11 cellular contexts compared by ENCODE assay signal in genomic region chr2:10045561-10046355, GRCh38. TPM values are rescaled to one million over a fixed set of nuclear protein-coding genes. Genes with fewer than 3 reads are reported as not detected.
A peak's percentile ranks its signal among the peaks of the same experiment; 100 is the strongest.
DNase-seq lines count a peak whose midpoint lies in the region; ATAC-seq and TF ChIP-seq lines count a peak whose summit lies in the region.
"Had no signal": no experiment of that assay in that cellular context is flagged by ENCODE, and none has a peak within 500 bp of the region (broad histone marks: within the 10 kb centered on the region; RNA-seq: fewer than 3 reads in every experiment).

No MANE protein-coding gene starts in this region.

- TF ChIP-seq EP300 in stomach (IDR thresholded peaks at IDR 0.05): no peak

- H3K36me3 ChIP-seq in ascending aorta (peaks cover 17 to 20% of the 10 kb centered on the region in 2 donors), stomach (peaks cover 24 to 46% (median 44%) of the 10 kb centered on the region in 4 donors)

- H3K27ac ChIP-seq in ascending aorta (peak overlapping the region; percentile 97), stomach (peak overlapping the region; percentile 13 to 99 (median 96))

- DNase-seq in DMS53 (lab: John Stamatoyannopoulos, UW): peak; percentile 21
- DNase-seq in DMS53 treated with DMSO at 0.1 percent for 48 hours (lab: John Stamatoyannopoulos, UW; ENCODE audit: unreplicated experiment): no peak
- DNase-seq in ascending aorta (ENCODE audit: low spot score in 2 of 2): no peak
- DNase-seq in left lobe of liver (ENCODE audit: low spot score): peak; percentile 91
- peak; percentile 70 for DNase-seq in stomach
- DNase-seq: foreskin fibroblast, NCI-H1694 had no signal

- peaks cover 6 to 36% of the 10 kb centered on the region in 2 donors for H3K4me1 ChIP-seq in ascending aorta
- peaks cover 61 to 85% (median 83%) of the 10 kb centered on the region in 4 donors for H3K4me1 ChIP-seq in stomach

- peak overlapping the region in 1 of 2 donors; percentile 65 for H3K4me3 ChIP-seq in ascending aorta
- peak overlapping the region; percentile 52 to 67 (median 58) for H3K4me3 ChIP-seq in stomach

- 46 to 69% (median 58%) methylated on average over 20 of the region's 20 CpGs for WGBS in stomach, 5 donors

- H3K27me3 ChIP-seq in ascending aorta (no peaks in the 10 kb centered on the region), stomach (no peaks in the 10 kb centered on the region)

- no peak for TF ChIP-seq CTCF in ascending aorta (IDR thresholded peaks at IDR 0.05)
- no peak for TF ChIP-seq CTCF in stomach (IDR thresholded peaks at IDR 0.05)

- ATAC-seq in left lobe of liver (peak; percentile 56), HG03565 (IDR thresholded peaks at IDR 0.05; ENCODE audit: unreplicated experiment) (no peak), GM21390 (IDR thresholded peaks at IDR 0.05; ENCODE audit: unreplicated experiment) (no peak), HG02970 (IDR thresholded peaks at IDR 0.05; ENCODE audit: low FRiP score, unreplicated experiment) (no peak)
- ATAC-seq: left lung had no signal

- intact Hi-C loops in ascending aorta (cut with DNase I): loop anchor here (10.0 kb wide), 2 partner anchors 259 to 411 kb away; partner anchors contain the start of genes HPCAL1 and YWHAQ
- intact Hi-C loops in stomach (cut with DNase I; ENCODE audit: low total_unique reads): loop anchor here (5.0 kb wide), 1 partner anchor 58 kb away; no protein-coding TSS in a partner anchor

- no peak for TF ChIP-seq POLR2A in stomach (IDR thresholded peaks at IDR 0.05)

- no peaks in the 10 kb centered on the region for H3K9me3 ChIP-seq in ascending aorta
- no peaks in the 10 kb centered on the region for H3K9me3 ChIP-seq in stomach
- H3K9me3 ChIP-seq: left lung had no signal

RNA-seq across cellular contexts. Expression of gene KLF11, which starts 2.4 kb away (rescaled TPM):
- total RNA-seq in ascending aorta (37.6 TPM), left lobe of liver (12.2 TPM), stomach (10 to 100 TPM in 3 of 5 donors, 1 to 10 TPM in 2; 4.1 to 21.6 (median 17.1) TPM)
- polyA plus RNA-seq in stomach: 10 to 100 TPM in 1 of 3 donors, 1 to 10 TPM in 2; 4.2 to 19.6 (median 7.0) TPM

RNA-seq across cellular contexts. Expression of gene CYS1, which starts 34.5 kb away (rescaled TPM):
- total RNA-seq in ascending aorta (13.8 TPM), left lobe of liver (0.65 TPM), stomach (10 to 100 TPM in 2 of 5 donors, 1 to 10 TPM in 2, not detected in 1; 3.5 to 33.8 (median 9.1) TPM)
- 1 to 10 TPM; 1.1 to 5.8 (median 2.4) TPM for polyA plus RNA-seq in stomach

Comparison
In these comparisons a context has a peak if more than half of its experiments do, and no peak if none do; other contexts are left out.
1. DNase-seq: peak in DMS53 (single experiment), left lobe of liver (single experiment) and stomach (single experiment); none in DMS53 treated with DMSO at 0.1 percent for 48 hours (single experiment) and ascending aorta (0 of 2).